23 cellular contexts compared by ENCODE assay signal in the genomic region with DNA sequence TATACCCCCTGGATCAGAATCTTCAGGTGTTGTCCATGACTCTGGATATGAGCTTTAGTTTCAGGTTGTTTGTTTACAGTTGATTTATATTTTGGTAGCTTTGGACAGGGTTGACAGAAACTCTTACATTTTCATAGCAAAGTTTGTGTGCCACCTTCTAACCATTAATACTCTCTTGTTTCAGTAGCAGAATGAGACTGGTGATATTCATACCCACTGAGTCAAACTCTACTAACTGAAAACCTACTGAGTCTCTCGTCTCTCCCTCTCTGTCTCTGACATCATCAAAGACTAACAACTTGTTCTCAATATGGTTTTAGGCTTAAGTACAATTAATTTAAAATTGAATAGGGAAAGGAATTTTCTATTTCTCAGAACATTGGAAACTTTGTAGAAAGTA.
"Had no signal": no experiment of that assay in that cellular context is flagged by ENCODE, and none has a peak within 500 bp of the region (broad histone marks: within the 10 kb centered on the region; RNA-seq: fewer than 3 reads in every experiment).

No MANE protein-coding gene starts in this region.

- DNase-seq: cortex of kidney; effector CD8-positive, alpha-beta T cell; effector memory CD8-positive, alpha-beta T cell; endodermal cell; erythroblast; esophagus squamous epithelium; foreskin fibroblast; gastrocnemius medialis; glutamatergic neuron; head of caudate nucleus; heart right ventricle; hippocampal formation; left cardiac atrium; left lung; left ventricle myocardium superior; lower lobe of right lung; mesenchymal stem cell; mucosa of descending colon; naive B cell had no signal

- H3K9me3 Mint-ChIP-seq: endodermal cell, mesothelial cell of epicardium had no signal

- H3K36me3 ChIP-seq: esophagus squamous epithelium, gastrocnemius medialis, heart right ventricle, left lung, lower lobe of right lung had no signal

- H3K27me3 ChIP-seq: esophagus squamous epithelium, gastrocnemius medialis, heart right ventricle, left lung had no signal

- H3K4me3 Mint-ChIP-seq: dendritic cell treated with granulocyte-macrophage colony-stimulating factor and Interleukin-4, amounts not matched to agents 40 ng/mL and 50 ng/mL, for 4 days; effector memory CD8-positive, alpha-beta T cell; endodermal cell; mesothelial cell of epicardium; naive B cell had no signal

- H3K4me1 Mint-ChIP-seq: endodermal cell, naive B cell had no signal

- ATAC-seq: effector memory CD8-positive, alpha-beta T cell; esophagus mucosa; gastrocnemius medialis; heart right ventricle; left cardiac atrium; left lung; left ventricle myocardium superior; lower lobe of right lung; mucosa of descending colon had no signal

- H3K36me3 Mint-ChIP-seq: naive B cell had no signal

- H3K4me1 ChIP-seq: esophagus squamous epithelium, gastrocnemius medialis, heart right ventricle, left lung, lower lobe of right lung had no signal

- H3K9me3 ChIP-seq: esophagus squamous epithelium, gastrocnemius medialis, left lung, lower lobe of right lung, mucosa of descending colon had no signal

- H3K27ac ChIP-seq: epithelial cell of prostate, esophagus squamous epithelium, gastrocnemius medialis, heart right ventricle, left lung, lower lobe of right lung had no signal

- H3K27me3 Mint-ChIP-seq: dendritic cell treated with granulocyte-macrophage colony-stimulating factor and Interleukin-4, amounts not matched to agents 40 ng/mL and 50 ng/mL, for 4 days; effector memory CD8-positive, alpha-beta T cell; naive B cell had no signal

- H3K27ac Mint-ChIP-seq: dendritic cell treated with granulocyte-macrophage colony-stimulating factor and Interleukin-4, amounts not matched to agents 40 ng/mL and 50 ng/mL, for 4 days; effector memory CD8-positive, alpha-beta T cell; endodermal cell; mesothelial cell of epicardium had no signal

- H3K4me3 ChIP-seq: esophagus squamous epithelium, gastrocnemius medialis, heart right ventricle, left lung, lower lobe of right lung, mucosa of descending colon had no signal
